20 cellular contexts compared by ENCODE assay signal in genomic region chr4:186148335-186148975, GRCh38. TPM values are rescaled to one million over a fixed set of nuclear protein-coding genes. Genes with fewer than 3 reads are reported as not detected.
"Had no signal": no experiment of that assay in that cellular context is flagged by ENCODE, and none has a peak within 500 bp of the region (broad histone marks: within the 10 kb centered on the region; RNA-seq: fewer than 3 reads in every experiment).

No MANE protein-coding gene starts in this region.

- H3K9me3 ChIP-seq: colonic mucosa, heart left ventricle, mucosa of descending colon, right atrium auricular region, transverse colon had no signal

- H3K27me3 ChIP-seq: colonic mucosa, right atrium auricular region, transverse colon had no signal

- H3K36me3 ChIP-seq: colonic mucosa, right atrium auricular region, transverse colon had no signal

- H3K27ac ChIP-seq: colonic mucosa, right atrium auricular region, skin epidermis, transverse colon had no signal

- H3K4me3 ChIP-seq: colonic mucosa, heart left ventricle, mucosa of descending colon, right atrium auricular region, skin epidermis, transverse colon had no signal

- H3K4me1 ChIP-seq: colonic mucosa had no signal

- ATAC-seq: heart left ventricle; left lobe of liver; mucosa of descending colon; naive thymus-derived CD4-positive, alpha-beta T cell; stimulated activated naive B cell treated with anti-CD40 and anti-IgM and Interleukin-4, amounts not matched to agents 10 μg/mL and 1 μg/mL and 100 μg/mL, for 72 hours had no signal

- DNase-seq: activated CD4-positive, alpha-beta T cell treated with anti-CD3 and anti-CD28 coated beads, Interleukin-2, amount 10 ng/mL, durations not matched to agents 7 days and 5 days; activated CD8-positive, alpha-beta memory T cell treated with anti-CD3 and anti-CD28 coated beads, Interleukin-2, amount 50 U/mL, for 48 hours; activated gamma-delta T cell treated with Interleukin-2 at 50 U/mL for 16 hours; amniotic stem cell; central memory CD4-positive, alpha-beta T cell; colonic mucosa; effector CD8-positive, alpha-beta T cell; foreskin melanocyte; heart left ventricle; immature natural killer cell; mucosa of descending colon; naive thymus-derived CD4-positive, alpha-beta T cell; stimulated activated CD4-positive, alpha-beta T cell treated with anti-CD3 and anti-CD28 coated beads, Interleukin-15, amount 100 ng/mL, for 24 hours; stimulated activated CD4-positive, alpha-beta T cell treated with anti-CD3 and anti-CD28 coated beads, Interleukin-4, amount 100 ng/mL, for 1 hour; stimulated activated naive B cell treated with anti-CD40 and anti-IgM and Interleukin-4, amounts not matched to agents 10 μg/mL and 1 μg/mL and 100 μg/mL, for 72 hours; substantia nigra; transverse colon had no signal

RNA-seq across cellular contexts. Expression of gene FAM149A, which starts 44.0 kb away (rescaled TPM):
- polyA plus RNA-seq: immature natural killer cell had no signal
